ENCODE assay signal across 2 cellular contexts in the genomic region with DNA sequence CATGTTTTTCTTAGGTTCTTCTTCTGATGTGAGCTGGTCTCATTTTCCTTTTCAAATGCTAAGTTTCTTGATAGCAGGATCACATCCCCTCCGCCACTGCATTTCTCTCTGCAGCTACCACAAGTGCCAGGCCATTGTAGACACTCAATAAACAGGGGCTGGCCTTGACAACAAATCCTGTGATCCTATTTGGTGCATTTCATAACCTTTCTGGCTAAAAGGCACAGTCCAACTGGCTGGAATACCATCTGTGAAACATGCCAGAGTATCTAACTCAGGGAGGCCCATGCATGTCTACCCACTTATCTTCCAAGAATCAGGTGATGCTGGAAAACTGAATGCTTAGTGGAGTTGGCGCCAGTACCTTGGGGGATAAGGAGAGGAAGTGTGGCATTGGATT.
TF ChIP-seq lines count a peak whose summit lies in the region.

No MANE protein-coding gene starts in this region.

TF ChIP-seq in GM23338, 12 proteins besides CTCF, POLR2A, EP300 and RAD21 (continued from another document):
- TF ChIP-seq, protein P1, sequence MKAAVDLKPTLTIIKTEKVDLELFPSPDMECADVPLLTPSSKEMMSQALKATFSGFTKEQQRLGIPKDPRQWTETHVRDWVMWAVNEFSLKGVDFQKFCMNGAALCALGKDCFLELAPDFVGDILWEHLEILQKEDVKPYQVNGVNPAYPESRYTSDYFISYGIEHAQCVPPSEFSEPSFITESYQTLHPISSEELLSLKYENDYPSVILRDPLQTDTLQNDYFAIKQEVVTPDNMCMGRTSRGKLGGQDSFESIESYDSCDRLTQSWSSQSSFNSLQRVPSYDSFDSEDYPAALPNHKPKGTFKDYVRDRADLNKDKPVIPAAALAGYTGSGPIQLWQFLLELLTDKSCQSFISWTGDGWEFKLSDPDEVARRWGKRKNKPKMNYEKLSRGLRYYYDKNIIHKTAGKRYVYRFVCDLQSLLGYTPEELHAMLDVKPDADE (IDR thresholded peaks at IDR 0.05), result no peak
- no peak for TF ChIP-seq POLR2AphosphoS5 (IDR thresholded peaks at IDR 0.05; ENCODE audit: low read depth)

TF ChIP-seq in HepG2, 621 proteins besides CTCF, POLR2A, EP300 and RAD21 (continued from another document):
- TF ChIP-seq, protein P2, sequence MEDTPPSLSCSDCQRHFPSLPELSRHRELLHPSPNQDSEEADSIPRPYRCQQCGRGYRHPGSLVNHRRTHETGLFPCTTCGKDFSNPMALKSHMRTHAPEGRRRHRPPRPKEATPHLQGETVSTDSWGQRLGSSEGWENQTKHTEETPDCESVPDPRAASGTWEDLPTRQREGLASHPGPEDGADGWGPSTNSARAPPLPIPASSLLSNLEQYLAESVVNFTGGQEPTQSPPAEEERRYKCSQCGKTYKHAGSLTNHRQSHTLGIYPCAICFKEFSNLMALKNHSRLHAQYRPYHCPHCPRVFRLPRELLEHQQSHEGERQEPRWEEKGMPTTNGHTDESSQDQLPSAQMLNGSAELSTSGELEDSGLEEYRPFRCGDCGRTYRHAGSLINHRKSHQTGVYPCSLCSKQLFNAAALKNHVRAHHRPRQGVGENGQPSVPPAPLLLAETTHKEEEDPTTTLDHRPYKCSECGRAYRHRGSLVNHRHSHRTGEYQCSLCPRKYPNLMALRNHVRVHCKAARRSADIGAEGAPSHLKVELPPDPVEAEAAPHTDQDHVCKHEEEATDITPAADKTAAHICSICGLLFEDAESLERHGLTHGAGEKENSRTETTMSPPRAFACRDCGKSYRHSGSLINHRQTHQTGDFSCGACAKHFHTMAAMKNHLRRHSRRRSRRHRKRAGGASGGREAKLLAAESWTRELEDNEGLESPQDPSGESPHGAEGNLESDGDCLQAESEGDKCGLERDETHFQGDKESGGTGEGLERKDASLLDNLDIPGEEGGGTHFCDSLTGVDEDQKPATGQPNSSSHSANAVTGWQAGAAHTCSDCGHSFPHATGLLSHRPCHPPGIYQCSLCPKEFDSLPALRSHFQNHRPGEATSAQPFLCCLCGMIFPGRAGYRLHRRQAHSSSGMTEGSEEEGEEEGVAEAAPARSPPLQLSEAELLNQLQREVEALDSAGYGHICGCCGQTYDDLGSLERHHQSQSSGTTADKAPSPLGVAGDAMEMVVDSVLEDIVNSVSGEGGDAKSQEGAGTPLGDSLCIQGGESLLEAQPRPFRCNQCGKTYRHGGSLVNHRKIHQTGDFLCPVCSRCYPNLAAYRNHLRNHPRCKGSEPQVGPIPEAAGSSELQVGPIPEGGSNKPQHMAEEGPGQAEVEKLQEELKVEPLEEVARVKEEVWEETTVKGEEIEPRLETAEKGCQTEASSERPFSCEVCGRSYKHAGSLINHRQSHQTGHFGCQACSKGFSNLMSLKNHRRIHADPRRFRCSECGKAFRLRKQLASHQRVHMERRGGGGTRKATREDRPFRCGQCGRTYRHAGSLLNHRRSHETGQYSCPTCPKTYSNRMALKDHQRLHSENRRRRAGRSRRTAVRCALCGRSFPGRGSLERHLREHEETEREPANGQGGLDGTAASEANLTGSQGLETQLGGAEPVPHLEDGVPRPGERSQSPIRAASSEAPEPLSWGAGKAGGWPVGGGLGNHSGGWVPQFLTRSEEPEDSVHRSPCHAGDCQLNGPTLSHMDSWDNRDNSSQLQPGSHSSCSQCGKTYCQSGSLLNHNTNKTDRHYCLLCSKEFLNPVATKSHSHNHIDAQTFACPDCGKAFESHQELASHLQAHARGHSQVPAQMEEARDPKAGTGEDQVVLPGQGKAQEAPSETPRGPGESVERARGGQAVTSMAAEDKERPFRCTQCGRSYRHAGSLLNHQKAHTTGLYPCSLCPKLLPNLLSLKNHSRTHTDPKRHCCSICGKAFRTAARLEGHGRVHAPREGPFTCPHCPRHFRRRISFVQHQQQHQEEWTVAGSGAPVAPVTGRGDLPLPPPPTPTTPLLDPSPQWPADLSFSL (CRISPR knock-in tag; IDR thresholded peaks at IDR 0.05), result no peak
- no peak for TF ChIP-seq ZNF792 (CRISPR knock-in tag; IDR thresholded peaks at IDR 0.05)
- TF ChIP-seq, protein P3, sequence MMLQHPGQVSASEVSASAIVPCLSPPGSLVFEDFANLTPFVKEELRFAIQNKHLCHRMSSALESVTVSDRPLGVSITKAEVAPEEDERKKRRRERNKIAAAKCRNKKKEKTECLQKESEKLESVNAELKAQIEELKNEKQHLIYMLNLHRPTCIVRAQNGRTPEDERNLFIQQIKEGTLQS (CRISPR knock-in tag; IDR thresholded peaks at IDR 0.05), result no peak
- TF ChIP-seq ZMYM4 (CRISPR knock-in tag; IDR thresholded peaks at IDR 0.05), result no peak
- TF ChIP-seq, protein P4, sequence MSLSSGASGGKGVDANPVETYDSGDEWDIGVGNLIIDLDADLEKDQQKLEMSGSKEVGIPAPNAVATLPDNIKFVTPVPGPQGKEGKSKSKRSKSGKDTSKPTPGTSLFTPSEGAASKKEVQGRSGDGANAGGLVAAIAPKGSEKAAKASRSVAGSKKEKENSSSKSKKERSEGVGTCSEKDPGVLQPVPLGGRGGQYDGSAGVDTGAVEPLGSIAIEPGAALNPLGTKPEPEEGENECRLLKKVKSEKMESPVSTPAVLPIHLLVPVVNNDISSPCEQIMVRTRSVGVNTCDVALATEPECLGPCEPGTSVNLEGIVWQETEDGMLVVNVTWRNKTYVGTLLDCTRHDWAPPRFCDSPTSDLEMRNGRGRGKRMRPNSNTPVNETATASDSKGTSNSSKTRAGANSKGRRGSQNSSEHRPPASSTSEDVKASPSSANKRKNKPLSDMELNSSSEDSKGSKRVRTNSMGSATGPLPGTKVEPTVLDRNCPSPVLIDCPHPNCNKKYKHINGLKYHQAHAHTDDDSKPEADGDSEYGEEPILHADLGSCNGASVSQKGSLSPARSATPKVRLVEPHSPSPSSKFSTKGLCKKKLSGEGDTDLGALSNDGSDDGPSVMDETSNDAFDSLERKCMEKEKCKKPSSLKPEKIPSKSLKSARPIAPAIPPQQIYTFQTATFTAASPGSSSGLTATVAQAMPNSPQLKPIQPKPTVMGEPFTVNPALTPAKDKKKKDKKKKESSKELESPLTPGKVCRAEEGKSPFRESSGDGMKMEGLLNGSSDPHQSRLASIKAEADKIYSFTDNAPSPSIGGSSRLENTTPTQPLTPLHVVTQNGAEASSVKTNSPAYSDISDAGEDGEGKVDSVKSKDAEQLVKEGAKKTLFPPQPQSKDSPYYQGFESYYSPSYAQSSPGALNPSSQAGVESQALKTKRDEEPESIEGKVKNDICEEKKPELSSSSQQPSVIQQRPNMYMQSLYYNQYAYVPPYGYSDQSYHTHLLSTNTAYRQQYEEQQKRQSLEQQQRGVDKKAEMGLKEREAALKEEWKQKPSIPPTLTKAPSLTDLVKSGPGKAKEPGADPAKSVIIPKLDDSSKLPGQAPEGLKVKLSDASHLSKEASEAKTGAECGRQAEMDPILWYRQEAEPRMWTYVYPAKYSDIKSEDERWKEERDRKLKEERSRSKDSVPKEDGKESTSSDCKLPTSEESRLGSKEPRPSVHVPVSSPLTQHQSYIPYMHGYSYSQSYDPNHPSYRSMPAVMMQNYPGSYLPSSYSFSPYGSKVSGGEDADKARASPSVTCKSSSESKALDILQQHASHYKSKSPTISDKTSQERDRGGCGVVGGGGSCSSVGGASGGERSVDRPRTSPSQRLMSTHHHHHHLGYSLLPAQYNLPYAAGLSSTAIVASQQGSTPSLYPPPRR (CRISPR knock-in tag; IDR thresholded peaks at IDR 0.05; ENCODE audit: borderline replicate concordance), result no peak
- no peak for TF ChIP-seq PCBP2 (optimal IDR thresholded peaks at IDR 0.05; ENCODE audit: low read depth, low read length, poor library complexity, severe bottlenecking)
- TF ChIP-seq, protein P5, sequence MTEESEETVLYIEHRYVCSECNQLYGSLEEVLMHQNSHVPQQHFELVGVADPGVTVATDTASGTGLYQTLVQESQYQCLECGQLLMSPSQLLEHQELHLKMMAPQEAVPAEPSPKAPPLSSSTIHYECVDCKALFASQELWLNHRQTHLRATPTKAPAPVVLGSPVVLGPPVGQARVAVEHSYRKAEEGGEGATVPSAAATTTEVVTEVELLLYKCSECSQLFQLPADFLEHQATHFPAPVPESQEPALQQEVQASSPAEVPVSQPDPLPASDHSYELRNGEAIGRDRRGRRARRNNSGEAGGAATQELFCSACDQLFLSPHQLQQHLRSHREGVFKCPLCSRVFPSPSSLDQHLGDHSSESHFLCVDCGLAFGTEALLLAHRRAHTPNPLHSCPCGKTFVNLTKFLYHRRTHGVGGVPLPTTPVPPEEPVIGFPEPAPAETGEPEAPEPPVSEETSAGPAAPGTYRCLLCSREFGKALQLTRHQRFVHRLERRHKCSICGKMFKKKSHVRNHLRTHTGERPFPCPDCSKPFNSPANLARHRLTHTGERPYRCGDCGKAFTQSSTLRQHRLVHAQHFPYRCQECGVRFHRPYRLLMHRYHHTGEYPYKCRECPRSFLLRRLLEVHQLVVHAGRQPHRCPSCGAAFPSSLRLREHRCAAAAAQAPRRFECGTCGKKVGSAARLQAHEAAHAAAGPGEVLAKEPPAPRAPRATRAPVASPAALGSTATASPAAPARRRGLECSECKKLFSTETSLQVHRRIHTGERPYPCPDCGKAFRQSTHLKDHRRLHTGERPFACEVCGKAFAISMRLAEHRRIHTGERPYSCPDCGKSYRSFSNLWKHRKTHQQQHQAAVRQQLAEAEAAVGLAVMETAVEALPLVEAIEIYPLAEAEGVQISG (CRISPR knock-in tag; IDR thresholded peaks at IDR 0.05), result no peak
- TF ChIP-seq PHF20 (CRISPR knock-in tag; IDR thresholded peaks at IDR 0.05), result no peak
- TF ChIP-seq AKAP8 (CRISPR knock-in tag; IDR thresholded peaks at IDR 0.05), result no peak
- TF ChIP-seq, protein P6, sequence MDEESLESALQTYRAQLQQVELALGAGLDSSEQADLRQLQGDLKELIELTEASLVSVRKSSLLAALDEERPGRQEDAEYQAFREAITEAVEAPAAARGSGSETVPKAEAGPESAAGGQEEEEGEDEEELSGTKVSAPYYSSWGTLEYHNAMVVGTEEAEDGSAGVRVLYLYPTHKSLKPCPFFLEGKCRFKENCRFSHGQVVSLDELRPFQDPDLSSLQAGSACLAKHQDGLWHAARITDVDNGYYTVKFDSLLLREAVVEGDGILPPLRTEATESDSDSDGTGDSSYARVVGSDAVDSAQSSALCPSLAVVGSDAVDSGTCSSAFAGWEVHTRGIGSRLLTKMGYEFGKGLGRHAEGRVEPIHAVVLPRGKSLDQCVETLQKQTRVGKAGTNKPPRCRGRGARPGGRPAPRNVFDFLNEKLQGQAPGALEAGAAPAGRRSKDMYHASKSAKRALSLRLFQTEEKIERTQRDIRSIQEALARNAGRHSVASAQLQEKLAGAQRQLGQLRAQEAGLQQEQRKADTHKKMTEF (CRISPR knock-in tag; IDR thresholded peaks at IDR 0.05), result no peak
